9 cellular contexts compared by ENCODE assay signal in the genomic region with DNA sequence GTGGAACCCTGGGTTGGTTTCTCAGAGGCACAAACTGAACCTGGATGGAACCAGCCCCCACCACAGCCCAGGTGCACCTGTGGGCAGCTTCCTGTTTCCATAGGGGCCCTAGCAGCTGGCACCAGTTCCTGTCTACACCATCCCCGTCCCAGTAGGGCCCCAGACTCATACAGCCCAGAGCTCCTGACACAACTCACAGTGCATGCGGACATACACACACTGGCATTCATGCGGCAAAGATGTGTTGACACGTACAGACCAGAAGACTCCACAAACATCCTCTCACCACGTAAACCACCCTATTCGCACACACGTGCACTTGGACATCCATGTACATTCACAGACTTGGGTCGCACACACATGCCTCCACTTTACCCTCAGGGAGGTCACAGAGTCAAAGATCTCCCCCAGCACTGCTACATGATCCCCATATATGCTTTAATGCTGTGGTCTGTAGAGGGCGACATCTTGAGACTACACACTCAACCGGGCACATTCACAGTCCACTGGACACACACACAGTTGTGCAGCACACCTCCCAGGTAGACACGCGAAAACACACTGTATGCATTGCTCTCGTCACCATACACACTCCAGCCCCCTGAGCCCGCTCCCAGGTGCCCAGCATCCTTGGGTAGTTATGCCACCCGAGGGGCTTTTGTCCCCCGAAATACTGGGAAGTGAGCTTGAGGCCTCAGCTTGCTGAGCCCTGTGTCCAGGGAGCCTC. TPM values are rescaled to one million over a fixed set of nuclear protein-coding genes. Genes with fewer than 3 reads are reported as not detected.
A peak's percentile ranks its signal among the peaks of the same experiment; 100 is the strongest.
DNase-seq lines count a peak whose midpoint lies in the region; ATAC-seq and TF ChIP-seq lines count a peak whose summit lies in the region.
"Had no signal": no experiment of that assay in that cellular context is flagged by ENCODE, and none has a peak within 500 bp of the region (broad histone marks: within the 10 kb centered on the region; RNA-seq: fewer than 3 reads in every experiment).

No MANE protein-coding gene starts in this region.

- POLR2A ChIA-PET in activated CD4-positive, alpha-beta memory T cell treated with anti-CD3 and anti-CD28 coated beads, Interleukin-2, amount 10 ng/mL, durations not matched to agents 7 days and 5 days (lab: Charles Lee), result interaction anchor here (1.6 to 2.5 kb wide), 2 partner anchors 33 to 35 kb away, joined by 6 to 7 read pairs; no protein-coding TSS in a partner anchor

- intact Hi-C loops in left ventricle myocardium superior (cut with micrococcal nuclease), result no loop called here

- DNase-seq in GM20000 (ENCODE audit: low spot score) (peak; percentile 82), left ventricle myocardium superior (no peak), islet precursor cell (no peak)
- DNase-seq in activated CD4-positive, alpha-beta memory T cell treated with anti-CD3 and anti-CD28 coated beads, Interleukin-2, amount 10 ng/mL, durations not matched to agents 7 days and 5 days, result no peak
- DNase-seq in stimulated activated naive B cell treated with anti-CD40 and anti-IgM and Interleukin-4, amounts not matched to agents 10 μg/mL and 1 μg/mL and 100 μg/mL, for 72 hours, result peak; percentile 81
- DNase-seq in stimulated activated CD4-positive, alpha-beta T cell treated with anti-CD3 and anti-CD28 coated beads, Interleukin-1b, Interleukin-23, amount 100 ng/mL, for 48 hours, result no peak

- TF ChIP-seq CTCF in GM12874 (IDR thresholded peaks at IDR 0.05; ENCODE audit: insufficient read depth, low read depth, low read length) (peak; percentile 57), GM20000 (IDR thresholded peaks at IDR 0.05; ENCODE audit: extremely low read depth, missing control alignments) (peak; percentile 66)

- peak overlapping the region; percentile 29 for H3K27ac Mint-ChIP-seq in activated CD4-positive, alpha-beta memory T cell treated with anti-CD3 and anti-CD28 coated beads, Interleukin-2, amount 10 ng/mL, durations not matched to agents 7 days and 5 days
- peak overlapping the region; percentile 98 for H3K27ac Mint-ChIP-seq in stimulated activated naive B cell treated with anti-CD40 and anti-IgM and Interleukin-4, amounts not matched to agents 10 μg/mL and 1 μg/mL and 100 μg/mL, for 72 hours

- ATAC-seq in HG03521 (IDR thresholded peaks at IDR 0.05; ENCODE audit: unreplicated experiment) (peak; percentile 42), left ventricle myocardium superior (peak; percentile 19)
- peak; percentile 72 to 77 for ATAC-seq in stimulated activated naive B cell treated with anti-CD40 and anti-IgM and Interleukin-4, amounts not matched to agents 10 μg/mL and 1 μg/mL and 100 μg/mL, for 72 hours (replicated peaks)

- H3K9me3 Mint-ChIP-seq in activated CD4-positive, alpha-beta memory T cell treated with anti-CD3 and anti-CD28 coated beads, Interleukin-2, amount 10 ng/mL, durations not matched to agents 7 days and 5 days, result no peaks in the 10 kb centered on the region
- H3K9me3 Mint-ChIP-seq in stimulated activated naive B cell treated with anti-CD40 and anti-IgM and Interleukin-4, amounts not matched to agents 10 μg/mL and 1 μg/mL and 100 μg/mL, for 72 hours, result no peaks in the 10 kb centered on the region
- H3K9me3 Mint-ChIP-seq: activated naive CD4-positive, alpha-beta T cell treated with anti-CD3 and anti-CD28 coated beads, Interleukin-2, amount 50 U/mL, for 72 hours had no signal

- H3K4me1 Mint-ChIP-seq in activated CD4-positive, alpha-beta memory T cell treated with anti-CD3 and anti-CD28 coated beads, Interleukin-2, amount 10 ng/mL, durations not matched to agents 7 days and 5 days, result peaks cover 36% of the 10 kb centered on the region
- peaks cover 70 to 96% of the 10 kb centered on the region in 2 donors for H3K4me1 Mint-ChIP-seq in stimulated activated naive B cell treated with anti-CD40 and anti-IgM and Interleukin-4, amounts not matched to agents 10 μg/mL and 1 μg/mL and 100 μg/mL, for 72 hours

- CTCF ChIA-PET in activated CD4-positive, alpha-beta memory T cell treated with anti-CD3 and anti-CD28 coated beads, Interleukin-2, amount 10 ng/mL, durations not matched to agents 7 days and 5 days (lab: Charles Lee), result interaction anchor here (0.9 to 1.2 kb wide), 4 partner anchors 23 to 96 kb away, joined by 3 read pairs; no protein-coding TSS in a partner anchor

- H3K36me3 Mint-ChIP-seq in activated CD4-positive, alpha-beta memory T cell treated with anti-CD3 and anti-CD28 coated beads, Interleukin-2, amount 10 ng/mL, durations not matched to agents 7 days and 5 days (ENCODE audit: low read depth), result no peaks in the 10 kb centered on the region
- H3K36me3 Mint-ChIP-seq in stimulated activated naive B cell treated with anti-CD40 and anti-IgM and Interleukin-4, amounts not matched to agents 10 μg/mL and 1 μg/mL and 100 μg/mL, for 72 hours, result peaks cover 4 to 35% of the 10 kb centered on the region in 2 donors
- H3K36me3 Mint-ChIP-seq: activated naive CD4-positive, alpha-beta T cell treated with anti-CD3 and anti-CD28 coated beads, Interleukin-2, amount 50 U/mL, for 72 hours had no signal

- no peak overlapping the region for H3K4me3 Mint-ChIP-seq in activated CD4-positive, alpha-beta memory T cell treated with anti-CD3 and anti-CD28 coated beads, Interleukin-2, amount 10 ng/mL, durations not matched to agents 7 days and 5 days
- peak overlapping the region; percentile 84 to 93 for H3K4me3 Mint-ChIP-seq in stimulated activated naive B cell treated with anti-CD40 and anti-IgM and Interleukin-4, amounts not matched to agents 10 μg/mL and 1 μg/mL and 100 μg/mL, for 72 hours

- H3K27me3 Mint-ChIP-seq in activated CD4-positive, alpha-beta memory T cell treated with anti-CD3 and anti-CD28 coated beads, Interleukin-2, amount 10 ng/mL, durations not matched to agents 7 days and 5 days, result peaks cover 7% of the 10 kb centered on the region
- H3K27me3 Mint-ChIP-seq in stimulated activated naive B cell treated with anti-CD40 and anti-IgM and Interleukin-4, amounts not matched to agents 10 μg/mL and 1 μg/mL and 100 μg/mL, for 72 hours, result no peaks in the 10 kb centered on the region

RNA-seq across cellular contexts. Expression of gene CXXC5, which starts 22.4 kb away (rescaled TPM):
- total RNA-seq in activated CD4-positive, alpha-beta memory T cell treated with anti-CD3 and anti-CD28 coated beads, Interleukin-2, amount 10 ng/mL, durations not matched to agents 7 days and 5 days, result 1 to 10 TPM; 1.4 to 1.7 TPM
- 75.7 TPM for total RNA-seq in left ventricle myocardium superior

Comparison
In these comparisons a context has a peak if more than half of its experiments do, and no peak if none do; other contexts are left out.
1. DNase-seq: peak in GM20000 (single experiment) and stimulated activated naive B cell treated with anti-CD40 and anti-IgM and Interleukin-4, amounts not matched to agents 10 μg/mL and 1 μg/mL and 100 μg/mL, for 72 hours (single experiment); none in activated CD4-positive, alpha-beta memory T cell treated with anti-CD3 and anti-CD28 coated beads, Interleukin-2, amount 10 ng/mL, durations not matched to agents 7 days and 5 days (single experiment), left ventricle myocardium superior (single experiment), islet precursor cell (single experiment) and stimulated activated CD4-positive, alpha-beta T cell treated with anti-CD3 and anti-CD28 coated beads, Interleukin-1b, Interleukin-23, amount 100 ng/mL, for 48 hours (single experiment).
2. ATAC-seq: peak in every context shown above with its lines; median percentile 74 in stimulated activated naive B cell treated with anti-CD40 and anti-IgM and Interleukin-4, amounts not matched to agents 10 μg/mL and 1 μg/mL and 100 μg/mL, for 72 hours; 42 in HG03521; 19 in left ventricle myocardium superior.
3. RNA of gene CXXC5, which starts 22.4 kb away (total RNA-seq): 75.7 TPM in left ventricle myocardium superior (single experiment); 1.4 to 1.7 TPM in activated CD4-positive, alpha-beta memory T cell treated with anti-CD3 and anti-CD28 coated beads, Interleukin-2, amount 10 ng/mL, durations not matched to agents 7 days and 5 days; every median in the first group is over 10 times any median in the second.